Comparison of ENCODE assay signal across 1 cellular context in the genomic region with DNA sequence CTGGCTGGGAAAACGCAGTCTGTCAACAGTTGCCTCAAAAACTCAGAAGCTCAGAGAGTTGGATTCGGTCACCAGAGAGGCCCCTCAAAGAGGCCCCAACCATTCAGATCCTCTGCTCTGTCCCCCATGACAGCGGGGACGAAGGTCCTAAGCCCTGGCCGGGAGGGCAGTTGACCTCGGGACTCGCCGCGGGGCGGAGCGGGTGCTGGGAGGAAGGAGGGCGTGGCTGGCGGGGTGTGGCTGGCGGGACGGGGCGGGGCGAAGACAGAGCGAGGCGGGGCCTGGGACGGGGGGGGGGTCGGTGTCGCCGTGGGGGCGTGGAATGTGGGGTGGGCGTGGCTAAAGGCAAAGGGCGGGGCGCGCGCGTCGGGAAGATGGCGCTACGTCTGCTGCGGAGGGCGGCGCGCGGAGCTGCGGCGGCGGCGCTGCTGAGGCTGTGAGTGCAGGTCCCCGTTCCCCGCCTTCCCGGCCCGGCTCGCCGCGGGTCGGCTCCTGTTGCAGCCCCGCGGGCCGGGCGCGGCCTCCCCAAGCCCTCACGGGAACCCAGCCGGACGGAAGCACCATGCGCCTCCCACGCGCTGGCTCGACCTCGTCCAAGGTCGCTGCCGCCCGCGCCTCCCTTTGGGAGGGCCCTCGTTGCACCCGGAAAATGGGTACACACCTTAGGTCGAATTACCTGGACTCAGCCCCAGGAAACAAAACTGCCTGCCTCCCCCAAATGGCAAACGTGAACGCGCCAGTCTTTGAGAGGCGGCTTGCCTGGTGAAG.
TF ChIP-seq lines count a peak whose summit lies in the region.

CLYBL (plus strand) TSS at position 369 of the 768 bp plus-strand sequence.

TF ChIP-seq in SK-N-SH, 30 proteins besides CTCF, POLR2A, EP300 and RAD21 (continued from another document):
- TF ChIP-seq POLR2AphosphoS5 (IDR thresholded peaks at IDR 0.05; ENCODE audit: low read depth, low read length) (peak; percentile 60; the same call in 1 of the 2 replicates), TAF1 (IDR thresholded peaks at IDR 0.05; ENCODE audit: borderline replicate concordance, low read depth, low read length) (peak; percentile 89), GABPA (IDR thresholded peaks at IDR 0.05; ENCODE audit: low read depth) (no peak), TEAD4 (IDR thresholded peaks at IDR 0.05; ENCODE audit: borderline replicate concordance, insufficient read depth) (no peak), MXI1 (IDR thresholded peaks at IDR 0.05; ENCODE audit: low read depth, low read length) (peak; percentile 53), TCF12 (IDR thresholded peaks at IDR 0.05) (no peak), RCOR1 (IDR thresholded peaks at IDR 0.05; ENCODE audit: low read length) (no peak), NFIC (IDR thresholded peaks at IDR 0.05; ENCODE audit: borderline replicate concordance) (no peak), YY1 (IDR thresholded peaks at IDR 0.05; ENCODE audit: low read depth) (peak; percentile 77), MAX (IDR thresholded peaks at IDR 0.05; ENCODE audit: low read depth) (peak; percentile 10), ELF1 (IDR thresholded peaks at IDR 0.05) (no peak), FOXJ3 (CRISPR knock-in tag; IDR thresholded peaks at IDR 0.05) (no peak)
- TF ChIP-seq, protein P1, sequence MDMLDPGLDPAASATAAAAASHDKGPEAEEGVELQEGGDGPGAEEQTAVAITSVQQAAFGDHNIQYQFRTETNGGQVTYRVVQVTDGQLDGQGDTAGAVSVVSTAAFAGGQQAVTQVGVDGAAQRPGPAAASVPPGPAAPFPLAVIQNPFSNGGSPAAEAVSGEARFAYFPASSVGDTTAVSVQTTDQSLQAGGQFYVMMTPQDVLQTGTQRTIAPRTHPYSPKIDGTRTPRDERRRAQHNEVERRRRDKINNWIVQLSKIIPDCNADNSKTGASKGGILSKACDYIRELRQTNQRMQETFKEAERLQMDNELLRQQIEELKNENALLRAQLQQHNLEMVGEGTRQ (IDR thresholded peaks at IDR 0.05; ENCODE audit: borderline replicate concordance, low read depth, low read length) = no peak
